Comparison of ENCODE assay signal across 34 cellular contexts in the genomic region with DNA sequence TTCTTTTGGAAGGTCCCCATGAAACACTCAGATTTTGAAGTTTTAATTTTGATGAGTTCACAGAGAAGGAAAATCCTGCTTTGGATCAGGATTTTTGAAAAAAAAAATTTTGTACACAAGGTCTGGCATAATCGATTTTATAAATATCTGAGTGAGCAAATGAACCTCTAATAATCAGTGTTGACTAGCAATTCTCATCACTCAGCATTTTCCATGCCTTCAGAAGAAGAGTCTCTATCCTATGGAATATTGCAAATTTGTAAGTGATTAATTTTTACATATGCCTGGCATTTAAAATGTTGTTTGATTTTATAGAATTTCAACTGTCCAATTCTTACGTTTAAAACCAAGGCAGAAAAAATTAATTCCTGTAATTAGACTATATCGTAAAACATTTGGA. TPM values are rescaled to one million over a fixed set of nuclear protein-coding genes. Genes with fewer than 3 reads are reported as not detected.
"Had no signal": no experiment of that assay in that cellular context is flagged by ENCODE, and none has a peak within 500 bp of the region (broad histone marks: within the 10 kb centered on the region; RNA-seq: fewer than 3 reads in every experiment).

No MANE protein-coding gene starts in this region.

- H3K4me3 ChIP-seq: adrenal gland, body of pancreas, breast epithelium had no signal

- ATAC-seq: activated CD8-positive, alpha-beta T cell treated with anti-CD3 and anti-CD28 coated beads for 36 hours; activated naive CD4-positive, alpha-beta T cell treated with anti-CD3 and anti-CD28 coated beads, Interleukin-2, amount 50 U/mL, for 72 hours; activated T-cell treated with anti-CD3 and anti-CD28 coated beads, Interleukin-2, amount 50 U/mL, for 4 hours; activated T-cell treated with anti-CD3 and anti-CD28 coated beads, Interleukin-2, amount 50 U/mL, for 72 hours; activated T-helper 17 cell treated with anti-CD3 and anti-CD28 coated beads, Interleukin-2, amount 50 U/mL, for 72 hours; body of pancreas had no signal

- FAIRE-seq: astrocyte, TTC549 had no signal

- H3K4me1 ChIP-seq: adrenal gland, body of pancreas, breast epithelium had no signal

- H3K27me3 ChIP-seq: adrenal gland, body of pancreas, brain microvascular endothelial cell, breast epithelium had no signal

- DNase-seq: activated B cell treated with CpG ODN at 0.5 μM for 24 hours; activated CD4-positive, alpha-beta memory T cell treated with anti-CD3 and anti-CD28 coated beads for 36 hours; activated CD4-positive, alpha-beta T cell treated with anti-CD3 and anti-CD28 coated beads for 4 hours; activated CD4-positive, alpha-beta T cell treated with anti-CD3 and anti-CD28 coated beads, Interleukin-2, amount 10 ng/mL, durations not matched to agents 24 days and 14 days; activated CD4-positive, alpha-beta T cell treated with anti-CD3 and anti-CD28 coated beads, Interleukin-2, amount 50 U/mL, for 1 hour; activated CD4-positive, alpha-beta T cell treated with anti-CD3 and anti-CD28 coated beads, Interleukin-2, amount 50 U/mL, for 4 hours; activated CD4-positive, CD25-positive, alpha-beta regulatory T cell treated with anti-CD3 and anti-CD28 coated beads, Interleukin-2, amount 50 U/mL, for 72 hours; activated CD8-positive, alpha-beta memory T cell treated with anti-CD3 and anti-CD28 coated beads, Interleukin-2, amount 50 U/mL, for 4 hours; activated CD8-positive, alpha-beta T cell treated with anti-CD3 and anti-CD28 coated beads for 36 hours; activated effector memory CD4-positive, alpha-beta T cell treated with anti-CD3 and anti-CD28 coated beads, Interleukin-2, amount 50 U/mL, for 16 hours; activated gamma-delta T cell treated with Interleukin-2 at 50 U/mL for 16 hours; activated naive CD4-positive, alpha-beta T cell; activated naive CD4-positive, alpha-beta T cell treated with anti-CD3 and anti-CD28 coated beads for 36 hours; activated naive CD4-positive, alpha-beta T cell treated with anti-CD3 and anti-CD28 coated beads, Interleukin-2, amount 50 U/mL, for 16 hours; activated naive CD8-positive, alpha-beta T cell treated with anti-CD3 and anti-CD28 coated beads for 36 hours; activated T-cell treated with anti-CD3 and anti-CD28 coated beads for 4 hours; activated T-cell treated with anti-CD3 and anti-CD28 coated beads, Interleukin-2, amount 50 U/mL, for 1 hour; activated T-cell treated with anti-CD3 and anti-CD28 coated beads, Interleukin-2, amount 50 U/mL, for 4 hours; activated T-cell treated with anti-CD3 and anti-CD28 coated beads, Interleukin-2, amount 50 U/mL, for 72 hours; adrenal gland; amniotic stem cell; aorta; body of pancreas; brain microvascular endothelial cell; central memory CD4-positive, alpha-beta T cell; T-helper 1 cell; T-helper 2 cell; T-helper 9 cell had no signal

- H3K9me3 ChIP-seq: adrenal gland, body of pancreas, breast epithelium had no signal

- H3K27ac ChIP-seq: adrenal gland, body of pancreas, brain microvascular endothelial cell, breast epithelium, VCaP had no signal

RNA-seq across cellular contexts. Expression of gene REP15, which starts 30.5 kb away (rescaled TPM):
- total RNA-seq: activated CD8-positive, alpha-beta T cell treated with anti-CD3 and anti-CD28 coated beads for 36 hours; activated T-cell treated with anti-CD3 and anti-CD28 coated beads, Interleukin-2, amount 50 U/mL, for 72 hours had no signal
